Comparison of ENCODE assay signal across 8 cellular contexts in the genomic region with DNA sequence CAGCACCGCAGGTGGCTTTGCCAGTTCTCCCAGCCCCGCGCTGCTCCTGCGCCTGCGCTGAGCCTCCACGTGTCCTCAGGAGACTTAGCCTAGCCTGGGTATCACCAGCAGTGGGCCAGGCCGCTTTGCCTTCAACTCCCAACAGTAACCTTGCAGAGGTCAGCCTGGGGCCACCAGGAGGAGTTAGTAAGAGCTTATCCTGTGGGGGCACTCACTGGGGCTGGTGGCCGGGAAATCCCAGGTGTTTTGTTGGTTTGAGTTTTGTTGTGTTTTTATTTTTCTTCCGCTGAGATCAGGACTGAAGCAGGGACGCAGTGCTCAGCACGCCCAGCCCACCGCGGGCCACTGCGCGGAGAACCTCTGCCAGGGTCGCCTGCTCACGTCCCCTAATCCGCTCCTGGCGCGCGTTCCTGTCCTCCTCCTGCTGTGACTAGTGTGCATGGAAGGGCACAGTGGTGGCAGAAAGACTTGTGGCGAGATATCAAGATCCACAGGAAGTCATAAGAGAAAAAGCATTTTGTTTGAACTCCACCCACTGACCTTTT.
DNase-seq lines count a peak whose midpoint lies in the region; ATAC-seq and TF ChIP-seq lines count a peak whose summit lies in the region.

No MANE protein-coding gene starts in this region.

- POLR2A ChIA-PET in PC-9 (lab: Charles Lee; ENCODE audit: unreplicated experiment) = no interaction called here

- H3K36me3 ChIP-seq in ascending aorta (no peaks in the 10 kb centered on the region), PC-9 (ENCODE audit: low read depth) (no peaks in the 10 kb centered on the region)

- DNase-seq in D341Med (ENCODE audit: low spot score) = peak; percentile 29
- DNase-seq in T-helper 2 cell = peak; percentile 22 to 92 (median 39)
- peak; percentile 14 to 84 for DNase-seq in ascending aorta (ENCODE audit: low spot score in 2 of 2)
- DNase-seq in stimulated activated CD4-positive, alpha-beta T cell treated with anti-CD3 and anti-CD28 coated beads, Interleukin-4, amount 100 ng/mL, for 4 hours = peak; percentile 42 to 48
- DNase-seq in PC-9 = no peak

- H3K9me2 ChIP-seq in PC-9 (ENCODE audit: insufficient read depth) = no peaks in the 10 kb centered on the region

- CTCF ChIA-PET in PC-9 (lab: Charles Lee) = no interaction called here

- no peak overlapping the region for H3K4me2 ChIP-seq in PC-9

- H3F3A ChIP-seq in PC-9 (ENCODE audit: insufficient read depth, low read depth) = no peaks in the 10 kb centered on the region

- no TSS peak for BruUV-seq in PC-9 (replicated peaks; lab: Mats Ljungman, UMichigan)

- intact Hi-C loops in ascending aorta (cut with DNase I) (loop anchor here (5.0 to 10.0 kb wide), 3 partner anchors 68 to 1023 kb away; a partner anchor contains a TSS), PC-9 (cut with micrococcal nuclease; ENCODE audit: unreplicated experiment) (no loop called here)

- H3K27ac ChIP-seq in ascending aorta (peak overlapping the region; percentile 89 to 90), layer of hippocampus (ENCODE audit: low read depth, low read length) (peak overlapping the region; percentile 91), PC-9 (no peak overlapping the region)

- H3K27me3 ChIP-seq in ascending aorta (no peaks in the 10 kb centered on the region), layer of hippocampus (ENCODE audit: control insufficient read depth, insufficient read depth, low read length) (no peaks in the 10 kb centered on the region), PC-9 (ENCODE audit: insufficient read depth, low read depth) (no peaks in the 10 kb centered on the region)

- H4K20me1 ChIP-seq in PC-9 (ENCODE audit: insufficient read depth) = no peaks in the 10 kb centered on the region

- ATAC-seq in HG02642 (IDR thresholded peaks at IDR 0.05; ENCODE audit: poor library complexity, unreplicated experiment) (no peak), GM21528 (IDR thresholded peaks at IDR 0.05; ENCODE audit: low FRiP score, unreplicated experiment) (no peak)

- no peak for TF ChIP-seq CTCF in ascending aorta (IDR thresholded peaks at IDR 0.05)
- no peak for TF ChIP-seq CTCF in PC-9 (conservative IDR thresholded peaks at IDR 0.05)

- H3K4me1 ChIP-seq in ascending aorta (peaks cover 0 to 11% of the 10 kb centered on the region in 2 donors), PC-9 (replicated peaks; ENCODE audit: insufficient read depth) (no peaks in the 10 kb centered on the region)

- peak overlapping the region; percentile 40 to 64 for H3K4me3 ChIP-seq in ascending aorta
- no peak overlapping the region for H3K4me3 ChIP-seq in PC-9

- H3K79me2 ChIP-seq in PC-9 (ENCODE audit: low read depth) = no peaks in the 10 kb centered on the region

- H2AFZ ChIP-seq in PC-9 = no peak overlapping the region

- H3K9me3 ChIP-seq in ascending aorta (no peaks in the 10 kb centered on the region), PC-9 (ENCODE audit: insufficient read depth, low read depth) (no peaks in the 10 kb centered on the region)

Comparison
In these comparisons a context has a peak if more than half of its experiments do, and no peak if none do; other contexts are left out.
1. DNase-seq: peak in D341Med (single experiment), T-helper 2 cell (5 of 5), ascending aorta (2 of 2) and stimulated activated CD4-positive, alpha-beta T cell treated with anti-CD3 and anti-CD28 coated beads, Interleukin-4, amount 100 ng/mL, for 4 hours (2 of 2); none in PC-9 (0 of 2).